ENCODE assay signal across 25 cellular contexts in the genomic region with DNA sequence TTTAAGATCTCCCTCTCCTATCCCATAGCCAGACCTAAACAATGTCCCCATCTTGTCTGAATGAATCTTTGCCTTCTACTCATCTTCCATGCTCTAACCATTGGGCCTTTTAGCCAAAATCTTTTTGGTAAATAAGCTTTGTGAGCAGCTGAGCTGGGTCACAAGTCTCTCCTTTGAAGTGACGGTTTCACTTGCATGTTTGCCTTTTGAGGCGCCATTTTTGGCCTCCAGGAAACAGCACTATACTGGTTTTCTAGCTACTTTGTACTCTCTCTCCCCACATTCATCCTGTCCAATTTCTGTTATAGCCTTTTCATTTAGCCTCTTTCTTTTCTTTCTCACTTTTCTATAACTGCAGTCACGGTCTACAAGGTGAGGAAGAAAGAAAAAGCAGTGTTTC.
"Had no signal": no experiment of that assay in that cellular context is flagged by ENCODE, and none has a peak within 500 bp of the region (broad histone marks: within the 10 kb centered on the region; RNA-seq: fewer than 3 reads in every experiment).

No MANE protein-coding gene starts in this region.

- H3K9ac ChIP-seq: KMS-11 had no signal

- H3K36me3 ChIP-seq: Peyer's patch, SJCRH30 had no signal

- H2AFZ ChIP-seq: PC-9 had no signal

- H3K27ac ChIP-seq: KMS-11, PC-9, Peyer's patch, SJCRH30 had no signal

- H3K4me1 ChIP-seq: Peyer's patch, SJCRH30 had no signal

- H3K4me3 ChIP-seq: K562, PC-9, Peyer's patch, SJCRH30 had no signal

- H3K4me2 ChIP-seq: KMS-11, PC-9 had no signal

- H3K27me3 ChIP-seq: Peyer's patch, SJCRH30 had no signal

- DNase-seq: IMR-90, Kasumi-1, NCI-H1092, NCI-H1105 treated with DMSO at 0.1 percent for 48 hours, NCI-H1417 treated with DMSO at 0.1 percent for 48 hours, NCI-H146, NCI-H1694 treated with DMSO at 0.1 percent for 48 hours, NCI-H1930, NCI-H2081, NCI-H2107, NCI-H2227 treated with DMSO at 0.1 percent for 48 hours, NCI-H524, NCI-H526 treated with DMSO at 0.1 percent for 48 hours, NCI-H748 treated with DMSO at 0.1 percent for 48 hours, OCI-M1, PC-9, Peyer's patch, SHP77 treated with DMSO at 0.1 percent for 48 hours, SJCRH30, T-helper 1 cell had no signal

- FAIRE-seq: HepG2, K562 had no signal

- ATAC-seq: HepG2, K562, Right ventricle myocardium inferior, SK-N-SH treated with all-trans-retinoic acid at 6 μM for 48 hours had no signal

- H3K9me3 ChIP-seq: Peyer's patch, SJCRH30 had no signal
